9 cellular contexts compared by ENCODE assay signal in genomic region chr5:76733049-76733417, GRCh38. TPM values are rescaled to one million over a fixed set of nuclear protein-coding genes. Genes with fewer than 3 reads are reported as not detected.
DNase-seq lines count a peak whose midpoint lies in the region; ATAC-seq lines count a peak whose summit lies in the region.
"Had no signal": no experiment of that assay in that cellular context is flagged by ENCODE, and none has a peak within 500 bp of the region (broad histone marks: within the 10 kb centered on the region; RNA-seq: fewer than 3 reads in every experiment).

No MANE protein-coding gene starts in this region.

- DNase-seq in T-helper 22 cell (ENCODE audit: low read depth) (peak; percentile 39), NCI-H446 (lab: John Stamatoyannopoulos, UW) (no peak), HCEC 1CT (no peak), epidermal melanocyte (ENCODE audit: insufficient read length, low spot score) (no peak), kidney tubule cell (ENCODE audit: low spot score) (no peak)
- DNase-seq: PC-3 had no signal

- ATAC-seq in GM18499 (IDR thresholded peaks at IDR 0.05; ENCODE audit: insufficient read depth, unreplicated experiment) (peak; percentile 81), GM21515 (IDR thresholded peaks at IDR 0.05; ENCODE audit: unreplicated experiment) (peak; percentile 48), esophagus mucosa (peak; percentile 33)
- ATAC-seq: PC-3 had no signal

RNA-seq across cellular contexts. Expression of gene F2R, which starts 17.1 kb away (rescaled TPM):
- total RNA-seq in esophagus mucosa, result 2.3 TPM
